21 cellular contexts compared by ENCODE assay signal in the genomic region with DNA sequence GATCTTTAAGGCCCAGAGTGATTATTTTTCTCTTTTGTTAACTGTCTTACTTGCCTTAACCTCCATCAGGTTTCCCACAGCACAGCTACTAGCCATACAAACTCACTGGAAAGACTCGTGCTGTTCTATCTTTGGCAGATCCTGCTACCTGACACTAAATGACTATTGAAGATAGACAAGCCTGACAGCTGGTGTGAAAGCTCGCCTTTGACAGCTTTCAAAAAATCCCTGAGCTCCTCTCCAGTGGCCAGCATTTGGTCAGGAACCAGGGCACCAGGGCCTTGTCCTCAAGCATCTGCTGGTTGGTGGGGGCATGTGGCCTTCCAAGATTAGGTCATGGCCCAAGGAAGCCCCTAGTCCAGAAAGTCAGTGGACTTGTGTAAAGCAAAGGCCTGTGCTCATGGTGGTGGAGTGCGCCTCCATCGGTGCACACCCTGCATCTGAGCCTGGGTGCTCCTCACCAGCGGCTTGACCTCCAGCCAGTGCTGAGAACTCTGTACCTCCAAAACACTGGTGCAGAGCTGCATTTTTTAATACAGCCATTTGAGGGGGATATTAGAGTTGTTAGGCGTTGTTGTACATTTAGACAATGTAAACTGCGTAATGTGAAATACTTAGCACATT.
DNase-seq lines count a peak whose midpoint lies in the region; ATAC-seq and TF ChIP-seq lines count a peak whose summit lies in the region.
"Had no signal": no experiment of that assay in that cellular context is flagged by ENCODE, and none has a peak within 500 bp of the region (broad histone marks: within the 10 kb centered on the region; RNA-seq: fewer than 3 reads in every experiment).

No MANE protein-coding gene starts in this region.

- no peaks in the 10 kb centered on the region for H3K27me3 Mint-ChIP-seq in CD8-positive, alpha-beta T cell (ENCODE audit: low read depth)
- H3K27me3 Mint-ChIP-seq in effector memory CD8-positive, alpha-beta T cell = no peaks in the 10 kb centered on the region
- H3K27me3 Mint-ChIP-seq: CD4-positive, CD25-positive, alpha-beta regulatory T cell had no signal

- no peak overlapping the region for H3K4me3 ChIP-seq in CD8-positive, alpha-beta T cell (ENCODE audit: low read depth, low read length)
- no peak overlapping the region for H3K4me3 ChIP-seq in gastrocnemius medialis
- H3K4me3 ChIP-seq: GM12878, GM23248, HAP-1, SJCRH30 had no signal

- no peak for TF ChIP-seq CTCF in CD8-positive, alpha-beta T cell (IDR thresholded peaks at IDR 0.05)
- TF ChIP-seq CTCF in GM12872 (IDR thresholded peaks at IDR 0.05; ENCODE audit: insufficient read depth, low read depth, low read length) = 0 out of 3 replicates have a peak, but pooled peaks have one; percentile 4
- no peak for TF ChIP-seq CTCF in gastrocnemius medialis (IDR thresholded peaks at IDR 0.05 in 4 of 5, conservative IDR thresholded peaks at IDR 0.05 in 1 of 5)
- TF ChIP-seq CTCF in GM13976 (IDR thresholded peaks at IDR 0.05; ENCODE audit: borderline replicate concordance, control extremely low read depth, extremely low read depth, insufficient read depth, missing control alignments) = no peak

- intact Hi-C loops in CD8-positive, alpha-beta T cell (cut with DNase I, micrococcal nuclease) = no loop called here
- intact Hi-C loops in gastrocnemius medialis (cut with DNase I; ENCODE audit: low total_unique reads) = loop anchor here (10.0 kb wide), 1 partner anchor 508 kb away; a partner anchor contains a TSS

- peaks cover 19% of the 10 kb centered on the region for H3K9me3 Mint-ChIP-seq in CD8-positive, alpha-beta T cell
- H3K9me3 Mint-ChIP-seq in effector memory CD8-positive, alpha-beta T cell = no peaks in the 10 kb centered on the region

- POLR2A ChIA-PET in CD8-positive, alpha-beta T cell (lab: Charles Lee) = no interaction called here

- H3K4me1 Mint-ChIP-seq in CD8-positive, alpha-beta T cell (ENCODE audit: low read depth) = peaks cover 74% of the 10 kb centered on the region
- peaks cover 26 to 63% of the 10 kb centered on the region in 2 donors for H3K4me1 Mint-ChIP-seq in effector memory CD8-positive, alpha-beta T cell (ENCODE audit: low read depth in 2 of 2)

- no peak for ATAC-seq in CD8-positive, alpha-beta T cell
- ATAC-seq in effector memory CD8-positive, alpha-beta T cell (replicated peaks) = no peak
- ATAC-seq in gastrocnemius medialis = peak; percentile 99 to 100
- ATAC-seq: GM12878 had no signal

- H3K4me1 ChIP-seq in CD8-positive, alpha-beta T cell (ENCODE audit: insufficient read depth, low read length) = peaks cover 19% of the 10 kb centered on the region
- H3K4me1 ChIP-seq in gastrocnemius medialis = peaks cover 34 to 37% of the 10 kb centered on the region in 2 donors
- H3K4me1 ChIP-seq: HAP-1, SJCRH30 had no signal

- H3K27ac Mint-ChIP-seq in CD8-positive, alpha-beta T cell = peak overlapping the region; percentile 69
- peak overlapping the region; percentile 24 to 66 for H3K27ac Mint-ChIP-seq in effector memory CD8-positive, alpha-beta T cell

- no peak overlapping the region for H3K4me3 Mint-ChIP-seq in CD8-positive, alpha-beta T cell
- H3K4me3 Mint-ChIP-seq in effector memory CD8-positive, alpha-beta T cell = no peak overlapping the region
- H3K4me3 Mint-ChIP-seq: CD4-positive, CD25-positive, alpha-beta regulatory T cell had no signal

- no peaks in the 10 kb centered on the region for H3K27me3 ChIP-seq in CD8-positive, alpha-beta T cell (ENCODE audit: insufficient read depth, low read length)
- no peaks in the 10 kb centered on the region for H3K27me3 ChIP-seq in gastrocnemius medialis
- H3K27me3 ChIP-seq: SJCRH30 had no signal

- H3K36me3 Mint-ChIP-seq in CD8-positive, alpha-beta T cell = peaks cover 41% of the 10 kb centered on the region
- H3K36me3 Mint-ChIP-seq in effector memory CD8-positive, alpha-beta T cell (ENCODE audit: insufficient read depth) = peaks cover 3% of the 10 kb centered on the region

- in situ Hi-C loops in gastrocnemius medialis (cut with MboI; ENCODE audit: low sequenced_read_pairs in 4 of 4) = no loop called here
- in situ Hi-C loops in GM13976 (cut with MboI; ENCODE audit: low sequenced_read_pairs, unreplicated experiment) = no loop called here

- CTCF ChIA-PET in CD8-positive, alpha-beta T cell (lab: Charles Lee) = interaction anchor here (1.0 kb wide), 1 partner anchor 328 kb away, joined by 3 read pairs; no protein-coding TSS in a partner anchor

- peaks cover 5% of the 10 kb centered on the region for H3K9me3 ChIP-seq in CD8-positive, alpha-beta T cell (ENCODE audit: low read length)
- H3K9me3 ChIP-seq in gastrocnemius medialis = no peaks in the 10 kb centered on the region
- H3K9me3 ChIP-seq: HAP-1 had no signal

- H3K27ac ChIP-seq in CD8-positive, alpha-beta T cell (ENCODE audit: low read depth, low read length) = no peak overlapping the region
- peak overlapping the region; percentile 79 to 91 (median 83) for H3K27ac ChIP-seq in gastrocnemius medialis
- H3K27ac ChIP-seq: GM23248, KMS-11, SJCRH30 had no signal

- no peak for DNase-seq in CD8-positive, alpha-beta T cell
- DNase-seq in effector memory CD8-positive, alpha-beta T cell = no peak
- DNase-seq in gastrocnemius medialis (peak; percentile 66 to 77), NCI-H1105 (lab: John Stamatoyannopoulos, UW) (no peak), NCI-H1048 (lab: John Stamatoyannopoulos, UW) (no peak), GM13976 (ENCODE audit: low spot score) (no peak)
- DNase-seq: CD4-positive, CD25-positive, alpha-beta regulatory T cell; COR-L47; DMS79; GM23248; IMR-90; NCI-H1417; NCI-H187; NCI-H446; NCI-H526; OCI-M1; SJCRH30 had no signal

- TF ChIP-seq POLR2A in gastrocnemius medialis (IDR thresholded peaks at IDR 0.05) = no peak

- H3K36me3 ChIP-seq in CD8-positive, alpha-beta T cell (ENCODE audit: insufficient read depth, low read length) = no peaks in the 10 kb centered on the region
- no peaks in the 10 kb centered on the region for H3K36me3 ChIP-seq in gastrocnemius medialis
- H3K36me3 ChIP-seq: HAP-1, SJCRH30 had no signal

Comparison
In these comparisons a context has a peak if more than half of its experiments do, and no peak if none do; other contexts are left out.
1. ATAC-seq: peak in gastrocnemius medialis (2 of 2); none in CD8-positive, alpha-beta T cell (single experiment) and effector memory CD8-positive, alpha-beta T cell (single experiment).
2. DNase-seq: peak in gastrocnemius medialis (2 of 2); none in CD8-positive, alpha-beta T cell (0 of 7), effector memory CD8-positive, alpha-beta T cell (0 of 3), NCI-H1105 (single experiment), NCI-H1048 (single experiment) and GM13976 (single experiment).